Comparison of ENCODE assay signal across 8 cellular contexts in genomic region chr6:47787620-47788497, GRCh38. TPM values are rescaled to one million over a fixed set of nuclear protein-coding genes. Genes with fewer than 3 reads are reported as not detected.
A peak's percentile ranks its signal among the peaks of the same experiment; 100 is the strongest.
DNase-seq lines count a peak whose midpoint lies in the region; ATAC-seq and TF ChIP-seq lines count a peak whose summit lies in the region.

No MANE protein-coding gene starts in this region.

- intact Hi-C loops in activated CD4-positive, alpha-beta T cell treated with anti-CD3 and anti-CD28 coated beads, Interleukin-2, amount 10 ng/mL, durations not matched to agents 24 days and 14 days (cut with micrococcal nuclease), result loop anchor here (2.0 to 5.0 kb wide), 2 partner anchors 974 to 1623 kb away; no protein-coding TSS in a partner anchor

- ATAC-seq in GM18868 (IDR thresholded peaks at IDR 0.05; ENCODE audit: unreplicated experiment) (peak; percentile 88), HG03159 (IDR thresholded peaks at IDR 0.05; ENCODE audit: unreplicated experiment) (peak; percentile 92)

- no peak overlapping the region for H3K4me3 ChIP-seq in AG10803 (ENCODE audit: low read length)

- H3K4me1 Mint-ChIP-seq in activated CD4-positive, alpha-beta T cell treated with anti-CD3 and anti-CD28 coated beads, Interleukin-2, amount 10 ng/mL, durations not matched to agents 24 days and 14 days, result peaks cover 4% of the 10 kb centered on the region

- H3K4me3 Mint-ChIP-seq in activated CD4-positive, alpha-beta T cell treated with anti-CD3 and anti-CD28 coated beads, Interleukin-2, amount 10 ng/mL, durations not matched to agents 24 days and 14 days, result no peak overlapping the region

- H3K9me3 Mint-ChIP-seq in activated CD4-positive, alpha-beta T cell treated with anti-CD3 and anti-CD28 coated beads, Interleukin-2, amount 10 ng/mL, durations not matched to agents 24 days and 14 days, result no peaks in the 10 kb centered on the region

- DNase-seq in AG10803 (ENCODE audit: low read depth) (peak; percentile 28), NCI-H345 (lab: John Stamatoyannopoulos, UW) (peak; percentile 75), dermis microvascular lymphatic vessel endothelial cell (ENCODE audit: low read depth in 2 of 2) (peak; percentile 15 to 54), medulla oblongata (ENCODE audit: extremely low spot score) (peak; percentile 57)
- DNase-seq in activated CD4-positive, alpha-beta T cell treated with anti-CD3 and anti-CD28 coated beads, Interleukin-2, amount 10 ng/mL, durations not matched to agents 24 days and 14 days, result peak; percentile 85
- peak; percentile 6 to 21 for DNase-seq in stimulated activated CD8-positive, alpha-beta memory T cell treated with anti-CD3 and anti-CD28 coated beads, Interleukin-15, amount 100 ng/mL, for 48 hours (ENCODE audit: low read depth in 2 of 2)

- peak; percentile 86 for TF ChIP-seq CTCF in AG10803 (conservative IDR thresholded peaks at IDR 0.05; ENCODE audit: low read length)

- H3K27ac Mint-ChIP-seq in activated CD4-positive, alpha-beta T cell treated with anti-CD3 and anti-CD28 coated beads, Interleukin-2, amount 10 ng/mL, durations not matched to agents 24 days and 14 days, result no peak overlapping the region

- H3K36me3 Mint-ChIP-seq in activated CD4-positive, alpha-beta T cell treated with anti-CD3 and anti-CD28 coated beads, Interleukin-2, amount 10 ng/mL, durations not matched to agents 24 days and 14 days (ENCODE audit: low read depth), result no peaks in the 10 kb centered on the region

- peaks cover 44% of the 10 kb centered on the region for H3K27me3 Mint-ChIP-seq in activated CD4-positive, alpha-beta T cell treated with anti-CD3 and anti-CD28 coated beads, Interleukin-2, amount 10 ng/mL, durations not matched to agents 24 days and 14 days

RNA-seq across cellular contexts. Expression of gene OPN5, which starts 6.0 kb away (rescaled TPM):
- total RNA-seq in activated CD4-positive, alpha-beta T cell treated with anti-CD3 and anti-CD28 coated beads, Interleukin-2, amount 10 ng/mL, durations not matched to agents 24 days and 14 days, result not detected in 2 replicates
- not detected in 2 replicates for total RNA-seq in dermis microvascular lymphatic vessel endothelial cell

Comparison
In these comparisons a context has a peak if more than half of its experiments do, and no peak if none do; other contexts are left out.
1. DNase-seq: peak in every context shown above with its lines; median percentile 85 in activated CD4-positive, alpha-beta T cell treated with anti-CD3 and anti-CD28 coated beads, Interleukin-2, amount 10 ng/mL, durations not matched to agents 24 days and 14 days; 75 in NCI-H345; 57 in medulla oblongata; 34 in dermis microvascular lymphatic vessel endothelial cell; 28 in AG10803; 14 in stimulated activated CD8-positive, alpha-beta memory T cell treated with anti-CD3 and anti-CD28 coated beads, Interleukin-15, amount 100 ng/mL, for 48 hours.